In the genomic region with DNA sequence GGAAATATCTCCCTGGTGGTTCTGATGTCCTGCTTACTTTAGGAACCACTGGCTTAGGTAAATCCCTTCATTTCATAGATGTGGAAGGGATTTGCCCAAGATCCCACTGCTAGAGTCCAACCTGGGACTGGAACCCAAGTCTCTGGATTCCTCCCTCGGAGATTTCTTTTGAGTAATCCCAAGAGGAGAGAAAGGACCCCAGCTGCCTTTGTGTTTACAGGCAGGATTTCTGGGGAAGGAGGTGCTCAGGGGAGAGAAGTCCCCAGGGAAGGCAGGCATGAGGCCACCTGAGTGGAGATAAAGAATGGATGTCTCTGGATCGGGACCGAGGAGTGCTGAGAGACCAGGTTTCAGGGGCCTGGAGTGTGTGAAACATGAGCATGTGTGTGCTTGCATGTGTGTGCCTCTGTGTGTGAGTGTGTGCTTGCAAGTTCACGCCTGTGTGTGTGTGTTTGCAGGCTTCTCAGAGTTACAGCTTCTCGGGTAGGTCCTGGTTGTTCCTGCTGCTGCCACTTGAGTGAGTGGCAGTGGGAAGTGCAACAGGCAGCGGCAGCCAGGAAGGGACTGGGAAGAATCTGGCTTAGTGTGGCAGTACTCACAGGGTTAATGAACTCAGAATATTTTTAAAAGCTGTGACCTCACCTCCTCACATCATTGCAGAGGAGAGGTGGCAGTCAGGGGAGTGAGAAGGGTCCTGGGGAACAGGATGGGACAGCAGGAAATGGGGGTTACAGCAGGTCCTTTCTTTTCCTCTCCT, we compare ENCODE assay signal across 1 cellular context.
TF ChIP-seq lines count a peak whose summit lies in the region.

No MANE protein-coding gene starts in this region.

TF ChIP-seq in HepG2, 621 proteins besides CTCF, POLR2A, EP300 and RAD21:
- 0 out of 2 replicates have a peak, but pooled peaks have one; percentile 36 for TF ChIP-seq ZFP90 (CRISPR knock-in tag; IDR thresholded peaks at IDR 0.05; ENCODE audit: borderline replicate concordance)
- TF ChIP-seq ISL2 (CRISPR knock-in tag; IDR thresholded peaks at IDR 0.05): no peak
TF ChIP-seq in HepG2: peak in this region for 1.
